ENCODE assay signal across 1 cellular context in genomic region chr2:108585446-108585845, GRCh38.
TF ChIP-seq lines count a peak whose summit lies in the region.

No MANE protein-coding gene starts in this region.

TF ChIP-seq in IMR-90, 13 proteins besides CTCF, POLR2A, EP300 and RAD21 (continued from another document):
- no peak for TF ChIP-seq USF2 (IDR thresholded peaks at IDR 0.05; ENCODE audit: low read depth, low read length)
